Comparison of ENCODE assay signal across 1 cellular context in the genomic region with DNA sequence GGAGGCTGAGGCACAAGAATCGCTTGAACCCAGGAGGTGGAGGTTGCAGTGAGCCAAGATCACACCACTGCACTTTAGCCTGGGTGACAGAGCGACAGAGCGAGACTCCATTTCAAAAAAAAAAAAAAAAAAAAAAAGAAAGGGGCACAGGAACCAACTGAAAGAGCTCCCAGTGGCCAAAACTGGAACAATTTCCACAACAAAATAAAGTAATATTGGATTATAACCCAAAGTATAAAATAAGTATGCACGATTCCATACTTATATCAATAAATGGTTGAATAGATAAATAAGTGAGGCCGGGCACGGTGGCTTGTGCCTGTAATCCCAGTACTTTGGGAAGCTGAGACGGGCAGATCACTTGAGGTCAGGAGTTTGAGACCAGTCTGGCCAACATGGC.
TF ChIP-seq lines count a peak whose summit lies in the region.

No MANE protein-coding gene starts in this region.

TF ChIP-seq in HEK293T, 16 proteins besides CTCF, POLR2A, EP300 and RAD21:
- peak; percentile 77 for TF ChIP-seq ZNF384 (IDR thresholded peaks at IDR 0.05)
